Comparison of ENCODE assay signal across 22 cellular contexts in the genomic region with DNA sequence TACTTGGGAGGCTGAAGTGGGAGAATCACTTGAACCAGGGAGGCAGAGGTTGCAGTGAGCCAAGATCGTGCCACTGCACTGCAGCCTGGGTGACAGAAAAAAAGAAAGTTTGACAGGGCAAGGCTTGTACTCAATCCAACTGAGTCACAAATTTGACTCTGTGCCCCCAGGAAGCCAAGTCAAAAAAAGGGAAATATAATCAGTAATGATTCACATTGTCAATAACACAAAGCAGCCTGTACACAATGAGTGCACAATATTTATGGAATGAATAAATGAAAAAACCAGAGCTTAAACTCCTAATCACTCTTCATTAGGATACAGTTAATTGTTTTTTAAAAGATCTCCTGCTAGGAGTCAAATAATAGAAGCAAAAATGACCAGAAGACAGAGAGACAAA.
"Had no signal": no experiment of that assay in that cellular context is flagged by ENCODE, and none has a peak within 500 bp of the region (broad histone marks: within the 10 kb centered on the region; RNA-seq: fewer than 3 reads in every experiment).

No MANE protein-coding gene starts in this region.

- ATAC-seq: activated naive CD8-positive, alpha-beta T cell treated with anti-CD3 and anti-CD28 coated beads, Interleukin-2, amount 50 U/mL, for 24 hours; left ventricle myocardium superior; naive thymus-derived CD8-positive, alpha-beta T cell; upper lobe of right lung had no signal

- H3K27ac ChIP-seq: sigmoid colon, thoracic aorta, upper lobe of right lung had no signal

- H3K27me3 ChIP-seq: sigmoid colon, spleen, upper lobe of right lung had no signal

- H3K27me3 Mint-ChIP-seq: activated CD4-positive, alpha-beta memory T cell treated with anti-CD3 and anti-CD28 coated beads for 36 hours; activated naive CD8-positive, alpha-beta T cell treated with anti-CD3 and anti-CD28 coated beads, Interleukin-2, amount 50 U/mL, for 24 hours; brain; naive thymus-derived CD8-positive, alpha-beta T cell; progenitor cell of endocrine pancreas had no signal

- DNase-seq: activated CD4-positive, alpha-beta T cell treated with anti-CD3 and anti-CD28 coated beads for 48 hours; activated gamma-delta T cell; activated naive CD4-positive, alpha-beta T cell treated with anti-CD3 and anti-CD28 coated beads, Interleukin-2, amount 50 U/mL, for 16 hours; activated naive CD8-positive, alpha-beta T cell treated with anti-CD3 and anti-CD28 coated beads, Interleukin-2, amount 50 U/mL, for 24 hours; activated T-cell treated with anti-CD3 and anti-CD28 coated beads, Interleukin-2, amount 50 U/mL, for 72 hours; aorta; central memory CD4-positive, alpha-beta T cell; erythroblast; left ventricle myocardium superior; naive thymus-derived CD8-positive, alpha-beta T cell; retina; sigmoid colon; spleen; stimulated activated CD4-positive, alpha-beta T cell treated with anti-CD3 and anti-CD28 coated beads, Interleukin-4, amount 100 ng/mL, for 1 hour; stimulated activated naive CD4-positive, alpha-beta T cell; T1000; upper lobe of right lung had no signal

- H3K4me3 Mint-ChIP-seq: activated CD4-positive, alpha-beta memory T cell treated with anti-CD3 and anti-CD28 coated beads for 36 hours; activated naive CD8-positive, alpha-beta T cell treated with anti-CD3 and anti-CD28 coated beads, Interleukin-2, amount 50 U/mL, for 24 hours; activated T-cell treated with anti-CD3 and anti-CD28 coated beads, Interleukin-2, amount 50 U/mL, for 72 hours; mesothelial cell of epicardium; naive thymus-derived CD8-positive, alpha-beta T cell had no signal

- H3K36me3 ChIP-seq: sigmoid colon, thoracic aorta, upper lobe of right lung had no signal

- H3K27ac Mint-ChIP-seq: activated CD4-positive, alpha-beta memory T cell treated with anti-CD3 and anti-CD28 coated beads for 36 hours; activated naive CD8-positive, alpha-beta T cell treated with anti-CD3 and anti-CD28 coated beads, Interleukin-2, amount 50 U/mL, for 24 hours; activated T-cell treated with anti-CD3 and anti-CD28 coated beads, Interleukin-2, amount 50 U/mL, for 72 hours; brain; mesothelial cell of epicardium; naive thymus-derived CD8-positive, alpha-beta T cell; progenitor cell of endocrine pancreas had no signal

- H3K9me3 ChIP-seq: sigmoid colon, spleen, thoracic aorta, upper lobe of right lung had no signal

- H3K9me3 Mint-ChIP-seq: activated CD4-positive, alpha-beta memory T cell treated with anti-CD3 and anti-CD28 coated beads for 36 hours; activated naive CD8-positive, alpha-beta T cell treated with anti-CD3 and anti-CD28 coated beads, Interleukin-2, amount 50 U/mL, for 24 hours; activated T-cell treated with anti-CD3 and anti-CD28 coated beads, Interleukin-2, amount 50 U/mL, for 72 hours had no signal

- H3K4me3 ChIP-seq: sigmoid colon, spleen, thoracic aorta, upper lobe of right lung had no signal
